Comparison of ENCODE assay signal across 1 cellular context in the genomic region with DNA sequence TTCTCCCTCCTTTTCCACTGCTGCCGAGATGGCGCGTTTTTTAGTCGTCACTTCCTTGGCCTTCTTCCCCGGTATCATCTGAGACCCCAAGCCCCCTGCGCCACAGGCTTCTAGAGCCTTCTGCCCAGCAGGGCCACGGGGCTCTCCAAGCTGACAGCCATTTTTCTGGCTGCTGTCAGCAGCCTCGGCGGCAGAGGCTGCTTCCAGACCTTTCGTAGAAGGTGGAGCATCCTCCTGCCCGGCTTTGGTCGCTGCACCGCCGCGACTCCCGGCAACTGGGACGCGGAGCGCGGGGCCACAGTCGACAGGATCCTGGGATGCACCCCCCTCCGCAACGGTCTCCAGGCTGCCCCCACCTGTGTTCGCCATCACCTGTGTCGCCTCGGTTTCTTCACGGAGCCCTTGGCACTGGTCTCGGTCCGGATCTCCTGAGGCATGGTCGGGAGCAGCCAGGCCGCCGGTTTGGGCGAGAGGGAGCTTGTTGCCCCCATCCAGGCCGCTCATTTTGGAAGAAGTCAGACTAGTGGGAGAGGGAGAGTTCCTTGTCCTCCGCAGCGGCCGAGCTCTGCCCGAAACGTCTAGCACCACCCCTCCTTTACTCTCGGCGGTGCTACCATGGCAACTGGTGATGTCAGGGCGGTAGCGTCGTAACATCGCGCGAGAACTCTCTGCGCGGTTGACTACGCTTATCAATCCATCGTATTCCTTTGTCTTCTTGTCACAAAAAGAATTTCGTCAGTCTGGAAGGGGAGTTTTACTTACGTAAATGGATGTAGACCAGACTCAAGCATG.
TF ChIP-seq lines count a peak whose summit lies in the region.

Gene TSPYL4, minus strand, starts transcription at position 571 of the 792 bp plus-strand sequence. Its CDS starts 67 bp downstream, at position 504.

TF ChIP-seq in HEK293, 187 proteins besides CTCF, POLR2A, EP300 and RAD21 (continued from another document and continues in another):
- TF ChIP-seq ZNF677 (tag by site-specific recombination; IDR thresholded peaks at IDR 0.05) (no peak), ZNF510 (tag by site-specific recombination; IDR thresholded peaks at IDR 0.05; ENCODE audit: insufficient replicate concordance) (no peak), ZFP69B (tag by site-specific recombination; IDR thresholded peaks at IDR 0.05) (no peak; the same call in none of the 2 replicates), GLIS2 (tag by site-specific recombination; IDR thresholded peaks at IDR 0.05) (peak; percentile 66; the same call in 1 of the 2 replicates), ZNF600 (tag by site-specific recombination; IDR thresholded peaks at IDR 0.05) (0 out of 2 replicates have a peak, but pooled peaks have one; percentile 69), ZNF549 (tag by site-specific recombination; IDR thresholded peaks at IDR 0.05) (no peak), FEZF1 (tag by site-specific recombination; IDR thresholded peaks at IDR 0.05) (no peak), ZNF791 (tag by site-specific recombination; IDR thresholded peaks at IDR 0.05) (no peak), KLF8 (tag by site-specific recombination; IDR thresholded peaks at IDR 0.05) (peak; percentile 53), ZIC2 (tag by site-specific recombination; IDR thresholded peaks at IDR 0.05) (0 out of 2 replicates have a peak, but pooled peaks have one; percentile 33), ZSCAN18 (tag by site-specific recombination; IDR thresholded peaks at IDR 0.05) (no peak), SP7 (tag by site-specific recombination; IDR thresholded peaks at IDR 0.05) (peak; percentile 43; the same call in 1 of the 2 replicates), ZNF335 (tag by site-specific recombination; conservative IDR thresholded peaks at IDR 0.05) (peak; percentile 39), ZNF391 (tag by site-specific recombination; IDR thresholded peaks at IDR 0.05; ENCODE audit: borderline replicate concordance, low read depth) (no peak), ZNF366 (tag by site-specific recombination; conservative IDR thresholded peaks at IDR 0.05) (peak; percentile 90), ZEB2 (tag by site-specific recombination; IDR thresholded peaks at IDR 0.05) (peak; percentile 65; the same call in 1 of the 2 replicates), MYNN (tag by site-specific recombination; IDR thresholded peaks at IDR 0.05; ENCODE audit: borderline replicate concordance) (0 out of 2 replicates have a peak, but pooled peaks have one; percentile 38), PBX3 (CRISPR knock-in tag; IDR thresholded peaks at IDR 0.05) (no peak; the same call in none of the 2 replicates), BCL11A (tag by site-specific recombination; IDR thresholded peaks at IDR 0.05; ENCODE audit: low read depth) (no peak), ZNF266 (tag by site-specific recombination; IDR thresholded peaks at IDR 0.05; ENCODE audit: low read depth) (no peak), KLF1 (tag by site-specific recombination; IDR thresholded peaks at IDR 0.05) (no peak), ZNF530 (tag by site-specific recombination; IDR thresholded peaks at IDR 0.05; ENCODE audit: low read depth) (no peak), ZNF174 (tag by site-specific recombination; IDR thresholded peaks at IDR 0.05) (no peak), ZNF146 (tag by site-specific recombination; IDR thresholded peaks at IDR 0.05) (no peak; the same call in 1 of the 2 replicates), ZSCAN30 (tag by site-specific recombination; IDR thresholded peaks at IDR 0.05) (0 out of 2 replicates have a peak, but pooled peaks have one; percentile 6), ZNF175 (tag by site-specific recombination; IDR thresholded peaks at IDR 0.05) (no peak), ZNF514 (tag by site-specific recombination; IDR thresholded peaks at IDR 0.05) (no peak), ZNF354C (tag by site-specific recombination; IDR thresholded peaks at IDR 0.05; ENCODE audit: borderline replicate concordance, low read depth) (no peak), ZNF654 (tag by site-specific recombination; IDR thresholded peaks at IDR 0.05; ENCODE audit: low read depth) (0 out of 2 replicates have a peak, but pooled peaks have one; percentile 3), ZBTB8A (tag by site-specific recombination; IDR thresholded peaks at IDR 0.05) (peak; percentile 19; the same call in 1 of the 2 replicates), TRIM28 (IDR thresholded peaks at IDR 0.05; ENCODE audit: borderline replicate concordance, low read length) (peak; percentile 79; the same call in 1 of the 2 replicates), YY2 (tag by site-specific recombination; IDR thresholded peaks at IDR 0.05) (peak; percentile 18; the same call in 1 of the 2 replicates), ZNF544 (tag by site-specific recombination; IDR thresholded peaks at IDR 0.05) (no peak), ZNF350 (tag by site-specific recombination; IDR thresholded peaks at IDR 0.05) (no peak), ZNF843 (tag by site-specific recombination; IDR thresholded peaks at IDR 0.05) (0 out of 2 replicates have a peak, but pooled peaks have one; percentile 46), ZNF777 (tag by site-specific recombination; IDR thresholded peaks at IDR 0.05; ENCODE audit: borderline replicate concordance) (no peak; the same call in 1 of the 2 replicates), ZNF24 (tag by site-specific recombination; IDR thresholded peaks at IDR 0.05) (peak; percentile 55; the same call in 1 of the 2 replicates), YY1 (tag by site-specific recombination; IDR thresholded peaks at IDR 0.05) (peak; percentile 67; the same call in 1 of the 2 replicates), ZNF48 (tag by site-specific recombination; IDR thresholded peaks at IDR 0.05) (no peak), ZBTB7A (tag by site-specific recombination; IDR thresholded peaks at IDR 0.05; ENCODE audit: low read depth) (no peak), KLF17 (tag by site-specific recombination; IDR thresholded peaks at IDR 0.05) (no peak), ZBTB48 (tag by site-specific recombination; IDR thresholded peaks at IDR 0.05) (no peak; the same call in 1 of the 2 replicates), ZNF280D (tag by site-specific recombination; IDR thresholded peaks at IDR 0.05) (no peak), ZNF658 (tag by site-specific recombination; IDR thresholded peaks at IDR 0.05) (no peak), ZNF548 (tag by site-specific recombination; IDR thresholded peaks at IDR 0.05) (peak; percentile 6; the same call in 1 of the 2 replicates), IKZF3 (tag by site-specific recombination; IDR thresholded peaks at IDR 0.05) (no peak), ZNF398 (tag by site-specific recombination; IDR thresholded peaks at IDR 0.05) (peak; percentile 45), SALL2 (tag by site-specific recombination; IDR thresholded peaks at IDR 0.05; ENCODE audit: borderline replicate concordance) (no peak)
- TF ChIP-seq, protein P1, sequence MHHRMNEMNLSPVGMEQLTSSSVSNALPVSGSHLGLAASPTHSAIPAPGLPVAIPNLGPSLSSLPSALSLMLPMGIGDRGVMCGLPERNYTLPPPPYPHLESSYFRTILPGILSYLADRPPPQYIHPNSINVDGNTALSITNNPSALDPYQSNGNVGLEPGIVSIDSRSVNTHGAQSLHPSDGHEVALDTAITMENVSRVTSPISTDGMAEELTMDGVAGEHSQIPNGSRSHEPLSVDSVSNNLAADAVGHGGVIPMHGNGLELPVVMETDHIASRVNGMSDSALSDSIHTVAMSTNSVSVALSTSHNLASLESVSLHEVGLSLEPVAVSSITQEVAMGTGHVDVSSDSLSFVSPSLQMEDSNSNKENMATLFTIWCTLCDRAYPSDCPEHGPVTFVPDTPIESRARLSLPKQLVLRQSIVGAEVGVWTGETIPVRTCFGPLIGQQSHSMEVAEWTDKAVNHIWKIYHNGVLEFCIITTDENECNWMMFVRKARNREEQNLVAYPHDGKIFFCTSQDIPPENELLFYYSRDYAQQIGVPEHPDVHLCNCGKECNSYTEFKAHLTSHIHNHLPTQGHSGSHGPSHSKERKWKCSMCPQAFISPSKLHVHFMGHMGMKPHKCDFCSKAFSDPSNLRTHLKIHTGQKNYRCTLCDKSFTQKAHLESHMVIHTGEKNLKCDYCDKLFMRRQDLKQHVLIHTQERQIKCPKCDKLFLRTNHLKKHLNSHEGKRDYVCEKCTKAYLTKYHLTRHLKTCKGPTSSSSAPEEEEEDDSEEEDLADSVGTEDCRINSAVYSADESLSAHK (tag by site-specific recombination; IDR thresholded peaks at IDR 0.05), result peak; percentile 99
- TF ChIP-seq, protein P2, sequence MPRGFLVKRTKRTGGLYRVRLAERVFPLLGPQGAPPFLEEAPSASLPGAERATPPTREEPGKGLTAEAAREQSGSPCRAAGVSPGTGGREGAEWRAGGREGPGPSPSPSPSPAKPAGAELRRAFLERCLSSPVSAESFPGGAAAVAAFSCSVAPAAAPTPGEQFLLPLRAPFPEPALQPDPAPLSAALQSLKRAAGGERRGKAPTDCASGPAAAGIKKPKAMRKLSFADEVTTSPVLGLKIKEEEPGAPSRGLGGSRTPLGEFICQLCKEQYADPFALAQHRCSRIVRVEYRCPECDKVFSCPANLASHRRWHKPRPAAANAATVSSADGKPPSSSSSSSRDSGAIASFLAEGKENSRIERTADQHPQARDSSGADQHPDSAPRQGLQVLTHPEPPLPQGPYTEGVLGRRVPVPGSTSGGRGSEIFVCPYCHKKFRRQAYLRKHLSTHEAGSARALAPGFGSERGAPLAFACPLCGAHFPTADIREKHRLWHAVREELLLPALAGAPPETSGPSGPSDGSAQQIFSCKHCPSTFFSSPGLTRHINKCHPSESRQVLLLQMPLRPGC (tag by site-specific recombination; IDR thresholded peaks at IDR 0.05), result peak; percentile 13; the same call in 1 of the 2 replicates
- TF ChIP-seq, protein P3, sequence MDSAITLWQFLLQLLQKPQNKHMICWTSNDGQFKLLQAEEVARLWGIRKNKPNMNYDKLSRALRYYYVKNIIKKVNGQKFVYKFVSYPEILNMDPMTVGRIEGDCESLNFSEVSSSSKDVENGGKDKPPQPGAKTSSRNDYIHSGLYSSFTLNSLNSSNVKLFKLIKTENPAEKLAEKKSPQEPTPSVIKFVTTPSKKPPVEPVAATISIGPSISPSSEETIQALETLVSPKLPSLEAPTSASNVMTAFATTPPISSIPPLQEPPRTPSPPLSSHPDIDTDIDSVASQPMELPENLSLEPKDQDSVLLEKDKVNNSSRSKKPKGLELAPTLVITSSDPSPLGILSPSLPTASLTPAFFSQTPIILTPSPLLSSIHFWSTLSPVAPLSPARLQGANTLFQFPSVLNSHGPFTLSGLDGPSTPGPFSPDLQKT (IDR thresholded peaks at IDR 0.05; ENCODE audit: borderline replicate concordance, low read depth, low read length), result no peak
